Comparison of ENCODE assay signal across 8 cellular contexts in the genomic region with DNA sequence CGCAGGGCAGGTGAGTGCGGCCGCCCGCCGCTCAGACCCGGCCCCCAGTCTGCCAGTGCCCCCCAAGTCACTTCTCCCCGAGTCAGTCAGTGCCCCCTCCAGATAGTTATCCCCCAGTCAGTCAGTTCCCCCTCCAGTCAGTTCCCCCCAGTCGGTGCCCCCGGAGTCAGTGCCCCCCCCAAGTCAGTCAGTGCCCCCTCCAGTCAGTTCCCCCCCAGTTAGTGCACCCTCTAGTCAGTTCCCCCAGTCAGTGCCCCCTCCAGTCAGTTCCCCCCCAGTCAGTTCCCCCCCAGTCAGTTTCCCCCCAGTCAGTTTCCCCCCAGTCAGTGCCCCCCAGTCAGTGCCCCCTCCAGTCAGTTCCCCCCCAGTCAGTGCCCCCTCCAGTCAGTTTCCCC. TPM values are rescaled to one million over a fixed set of nuclear protein-coding genes. Genes with fewer than 3 reads are reported as not detected.
A peak's percentile ranks its signal among the peaks of the same experiment; 100 is the strongest.
DNase-seq lines count a peak whose midpoint lies in the region; ATAC-seq and TF ChIP-seq lines count a peak whose summit lies in the region.

No MANE protein-coding gene starts in this region.

- H2AFZ ChIP-seq in GM23338 (no peak overlapping the region), smooth muscle cell (ENCODE audit: low read depth) (no peak overlapping the region)

- H3K4me1 ChIP-seq in GM23338 (ENCODE audit: insufficient read depth) (no peaks in the 10 kb centered on the region), right cardiac atrium (ENCODE audit: control insufficient read depth, insufficient read depth, low read length) (peaks cover 3% of the 10 kb centered on the region), smooth muscle cell (ENCODE audit: low read depth) (no peaks in the 10 kb centered on the region)

- POLR2A ChIA-PET in WTC11 (lab: Charles Lee) = no interaction called here

- no peaks in the 10 kb centered on the region for H3K9me3 ChIP-seq in right cardiac atrium (ENCODE audit: control insufficient read depth, low read length)
- H3K9me3 ChIP-seq in smooth muscle cell (replicated peaks; ENCODE audit: low read depth) = no peaks in the 10 kb centered on the region

- H3K27me3 Mint-ChIP-seq in GM23338 (ENCODE audit: insufficient read depth, low read depth, poor library complexity) (peaks cover 6% of the 10 kb centered on the region), WTC11 (ENCODE audit: low read depth) (peaks cover 11% of the 10 kb centered on the region)

- ATAC-seq in GM23338 (no peak), WTC11 (no peak), right cardiac atrium (no peak), HG02938 (IDR thresholded peaks at IDR 0.05; ENCODE audit: unreplicated experiment) (no peak), HG03342 (IDR thresholded peaks at IDR 0.05; ENCODE audit: unreplicated experiment) (no peak), HG03565 (IDR thresholded peaks at IDR 0.05; ENCODE audit: unreplicated experiment) (no peak)

- H3K27ac Mint-ChIP-seq in GM23338 (no peak overlapping the region), WTC11 (no peak overlapping the region)

- H3K4me1 Mint-ChIP-seq in GM23338 (peaks cover 2% of the 10 kb centered on the region; the same call in 1 of the 3 replicates), WTC11 (no peaks in the 10 kb centered on the region)

- H3K4me2 ChIP-seq in GM23338 (peak overlapping the region; percentile 72; the same call in 1 of the 2 replicates), smooth muscle cell (peak overlapping the region; percentile 94)

- H3K79me2 ChIP-seq in GM23338 (replicated peaks; ENCODE audit: insufficient read depth) (peaks cover 18% of the 10 kb centered on the region), smooth muscle cell (ENCODE audit: low read depth) (peaks cover 18% of the 10 kb centered on the region)

- intact Hi-C loops in right cardiac atrium (cut with DNase I) = loop anchor here (5.0 kb wide), 4 partner anchors 71 to 96 kb away; partner anchors contain the start of genes HDAC10 (in 2 of the 4), MAPK11 (in 1 of the 4), MAPK12 (in 1 of the 4) and TUBGCP6 (in 1 of the 4)

- H3K4me3 ChIP-seq in GM23338 (peak overlapping the region; percentile 64), right cardiac atrium (ENCODE audit: low read length) (peak overlapping the region; percentile 96), smooth muscle cell (peak overlapping the region; percentile 63)

- no peak overlapping the region for H3K27ac ChIP-seq in GM23338 (ENCODE audit: low read depth)
- H3K27ac ChIP-seq in right cardiac atrium (ENCODE audit: low read length) = peak overlapping the region; percentile 66
- H3K27ac ChIP-seq in smooth muscle cell (ENCODE audit: low read depth) = no peak overlapping the region

- CTCF ChIA-PET in WTC11 (lab: Charles Lee) = no interaction called here

- H3K9me2 ChIP-seq in GM23338 (ENCODE audit: insufficient read depth) = no peaks in the 10 kb centered on the region

- H3K4me3 Mint-ChIP-seq in GM23338 = peak overlapping the region; percentile 65; the same call in 2 of the 3 replicates
- H3K4me3 Mint-ChIP-seq in WTC11 = peak overlapping the region; percentile 24; the same call in 1 of the 2 replicates

- H3K27me3 ChIP-seq in GM23338 (ENCODE audit: insufficient read depth) = no peaks in the 10 kb centered on the region
- no peaks in the 10 kb centered on the region for H3K27me3 ChIP-seq in right cardiac atrium (ENCODE audit: control insufficient read depth, insufficient read depth)
- no peaks in the 10 kb centered on the region for H3K27me3 ChIP-seq in smooth muscle cell (ENCODE audit: low read depth)

- TF ChIP-seq CTCF in GM23338 (conservative IDR thresholded peaks at IDR 0.05; ENCODE audit: low read depth in 2 of 2) (no peak), WTC11 (IDR thresholded peaks at IDR 0.05) (no peak), smooth muscle cell (IDR thresholded peaks at IDR 0.05; ENCODE audit: borderline replicate concordance, insufficient read depth, poor library complexity, severe bottlenecking) (no peak)

- WGBS in right cardiac atrium = 1% methylated on average over 9 of the region's 9 CpGs
- WGBS in smooth muscle cell (ENCODE audit: low lambda C conversion rate) = 0% methylated on average over 1 of the region's 9 CpGs

- DNase-seq in GM23338 (ENCODE audit: low spot score) = no peak
- no peak for DNase-seq in WTC11 (ENCODE audit: low spot score)
- no peak for DNase-seq in right cardiac atrium
- no peak for DNase-seq in smooth muscle cell (lab: John Stamatoyannopoulos, UW; ENCODE audit: unreplicated experiment)
- no peak for DNase-seq in EL

- peak overlapping the region; percentile 93 for H3K9ac ChIP-seq in smooth muscle cell (ENCODE audit: low read depth)

- H3K36me3 ChIP-seq in GM23338 (ENCODE audit: insufficient read depth) = no peaks in the 10 kb centered on the region
- H3K36me3 ChIP-seq in smooth muscle cell (ENCODE audit: low read depth) = no peaks in the 10 kb centered on the region

- H3K36me3 Mint-ChIP-seq in GM23338 (ENCODE audit: low read depth) (no peaks in the 10 kb centered on the region), WTC11 (no peaks in the 10 kb centered on the region)

- no peaks in the 10 kb centered on the region for H3K9me3 Mint-ChIP-seq in GM23338
- H3K9me3 Mint-ChIP-seq in WTC11 = no peaks in the 10 kb centered on the region

- H4K20me1 ChIP-seq in GM23338 (replicated peaks; ENCODE audit: insufficient read depth) (peaks cover 9% of the 10 kb centered on the region; the same call in 1 of the 2 replicates), smooth muscle cell (ENCODE audit: low read depth) (peaks cover 23% of the 10 kb centered on the region)

- H3F3A ChIP-seq in GM23338 (replicated peaks; ENCODE audit: low read depth) = peaks cover 16% of the 10 kb centered on the region
- peaks cover 3% of the 10 kb centered on the region for H3F3A ChIP-seq in smooth muscle cell (ENCODE audit: low read depth)

TF ChIP-seq in GM23338, 12 proteins besides CTCF, POLR2A, EP300 and RAD21 (continues in another document):
- no peak for TF ChIP-seq NANOG (IDR thresholded peaks at IDR 0.05; ENCODE audit: borderline replicate concordance)

TF ChIP-seq in WTC11, 78 proteins besides CTCF, POLR2A, EP300 and RAD21 (continues in another document):
- TF ChIP-seq PRRX2 (CRISPR knock-in tag; IDR thresholded peaks at IDR 0.05) (no peak), NR2C2 (CRISPR knock-in tag; IDR thresholded peaks at IDR 0.05) (no peak)
- TF ChIP-seq, protein P1, sequence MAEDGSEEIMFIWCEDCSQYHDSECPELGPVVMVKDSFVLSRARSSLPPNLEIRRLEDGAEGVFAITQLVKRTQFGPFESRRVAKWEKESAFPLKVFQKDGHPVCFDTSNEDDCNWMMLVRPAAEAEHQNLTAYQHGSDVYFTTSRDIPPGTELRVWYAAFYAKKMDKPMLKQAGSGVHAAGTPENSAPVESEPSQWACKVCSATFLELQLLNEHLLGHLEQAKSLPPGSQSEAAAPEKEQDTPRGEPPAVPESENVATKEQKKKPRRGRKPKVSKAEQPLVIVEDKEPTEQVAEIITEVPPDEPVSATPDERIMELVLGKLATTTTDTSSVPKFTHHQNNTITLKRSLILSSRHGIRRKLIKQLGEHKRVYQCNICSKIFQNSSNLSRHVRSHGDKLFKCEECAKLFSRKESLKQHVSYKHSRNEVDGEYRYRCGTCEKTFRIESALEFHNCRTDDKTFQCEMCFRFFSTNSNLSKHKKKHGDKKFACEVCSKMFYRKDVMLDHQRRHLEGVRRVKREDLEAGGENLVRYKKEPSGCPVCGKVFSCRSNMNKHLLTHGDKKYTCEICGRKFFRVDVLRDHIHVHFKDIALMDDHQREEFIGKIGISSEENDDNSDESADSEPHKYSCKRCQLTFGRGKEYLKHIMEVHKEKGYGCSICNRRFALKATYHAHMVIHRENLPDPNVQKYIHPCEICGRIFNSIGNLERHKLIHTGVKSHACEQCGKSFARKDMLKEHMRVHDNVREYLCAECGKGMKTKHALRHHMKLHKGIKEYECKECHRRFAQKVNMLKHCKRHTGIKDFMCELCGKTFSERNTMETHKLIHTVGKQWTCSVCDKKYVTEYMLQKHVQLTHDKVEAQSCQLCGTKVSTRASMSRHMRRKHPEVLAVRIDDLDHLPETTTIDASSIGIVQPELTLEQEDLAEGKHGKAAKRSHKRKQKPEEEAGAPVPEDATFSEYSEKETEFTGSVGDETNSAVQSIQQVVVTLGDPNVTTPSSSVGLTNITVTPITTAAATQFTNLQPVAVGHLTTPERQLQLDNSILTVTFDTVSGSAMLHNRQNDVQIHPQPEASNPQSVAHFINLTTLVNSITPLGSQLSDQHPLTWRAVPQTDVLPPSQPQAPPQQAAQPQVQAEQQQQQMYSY (CRISPR knock-in tag; IDR thresholded peaks at IDR 0.05) = no peak

RNA-seq across cellular contexts. Expression of gene PPP6R2, which starts 0.4 kb away (rescaled TPM):
- 37.5 and 45.8 TPM in 2 replicates for total RNA-seq in GM23338 (2014; rRNA removed; shearing (Covaris generic))
- polyA plus RNA-seq in GM23338 (2016; fragmentation: Nextera tagmentation; extraction: Ambion mirVana) (11.9 and 13.4 TPM in 2 replicates), right cardiac atrium (36.2 TPM), smooth muscle cell (31.6 and 36.3 TPM in 2 replicates)
- total RNA-seq in WTC11 (2021) (41.5 to 47.8 TPM (median 46.7 TPM) in 3 replicates), right cardiac atrium (10 to 100 TPM; 40.1 to 50.2 (median 44.6) TPM), smooth muscle cell (24.6 and 30.7 TPM in 2 replicates)

RNA-seq across cellular contexts. Expression of gene DENND6B, which starts 16.7 kb away (rescaled TPM):
- total RNA-seq in GM23338 (2014; rRNA removed; shearing (Covaris generic)) = 1.3 TPM in 2 replicates
- 0.12 and 0.71 TPM in 2 replicates for polyA plus RNA-seq in GM23338 (2016; fragmentation: Nextera tagmentation; extraction: Ambion mirVana)
- 2.3 to 2.7 TPM (median 2.5 TPM) in 3 replicates for total RNA-seq in WTC11 (2021)
- total RNA-seq in right cardiac atrium = 1 to 10 TPM; 2.0 to 3.1 (median 2.5) TPM
- polyA plus RNA-seq in right cardiac atrium = 2.4 TPM
- total RNA-seq in smooth muscle cell = 2.4 and 3.1 TPM in 2 replicates
- polyA plus RNA-seq in smooth muscle cell = 7.8 and 10.1 TPM in 2 replicates

RNA-seq across cellular contexts. Expression of gene PLXNB2, which starts 36.1 kb away (rescaled TPM):
- total RNA-seq in GM23338 (2014; rRNA removed; shearing (Covaris generic)) = 66.3 and 70.4 TPM in 2 replicates
- 29.1 and 33.0 TPM in 2 replicates for polyA plus RNA-seq in GM23338 (2016; fragmentation: Nextera tagmentation; extraction: Ambion mirVana)
- total RNA-seq in WTC11 (2021) = 110 to 113 TPM (median 111 TPM) in 3 replicates
- total RNA-seq in right cardiac atrium = 100 to 1,000 TPM in 1 of 4 donors, 10 to 100 TPM in 3; 80.7 to 110 (median 90.6) TPM
- 60.0 TPM for polyA plus RNA-seq in right cardiac atrium
- total RNA-seq in smooth muscle cell = 183 and 195 TPM in 2 replicates
- 210 and 249 TPM in 2 replicates for polyA plus RNA-seq in smooth muscle cell
